21 cellular contexts compared by ENCODE assay signal in the genomic region with DNA sequence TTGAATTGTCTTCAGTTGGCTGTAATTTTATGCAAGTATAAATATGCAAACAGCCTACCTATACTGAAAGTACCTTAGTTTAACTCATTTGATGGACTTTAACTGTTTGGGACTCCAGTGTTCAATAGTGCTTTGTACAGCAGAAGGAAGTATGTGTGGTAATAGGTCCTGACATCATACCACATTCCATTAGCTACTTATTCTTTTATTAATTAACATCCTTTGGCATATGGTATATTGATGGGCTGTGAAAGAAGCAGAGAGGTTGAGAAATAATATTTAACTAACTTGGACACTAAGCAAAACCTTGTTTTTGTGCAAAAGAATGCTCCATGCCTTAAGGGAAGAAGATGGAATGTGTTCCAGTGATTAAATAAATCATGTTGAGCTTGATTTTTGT.
DNase-seq lines count a peak whose midpoint lies in the region; ATAC-seq, FAIRE-seq and TF ChIP-seq lines count a peak whose summit lies in the region.
"Had no signal": no experiment of that assay in that cellular context is flagged by ENCODE, and none has a peak within 500 bp of the region (broad histone marks: within the 10 kb centered on the region; RNA-seq: fewer than 3 reads in every experiment).

No MANE protein-coding gene starts in this region.

- FAIRE-seq in GM19239 (lab: Jason Lieb, UNC) = peak; percentile 21
- FAIRE-seq: A204.1, H54, HTR-8/SVneo, K562 had no signal

- no peak for TF ChIP-seq CTCF in nephron (IDR thresholded peaks at IDR 0.05; ENCODE audit: unreplicated experiment in 3 of 3)
- no peak for TF ChIP-seq CTCF in type B pancreatic cell (conservative IDR thresholded peaks at IDR 0.05)

- peaks cover 12% of the 10 kb centered on the region for H3K4me1 Mint-ChIP-seq in nephron
- H3K4me1 Mint-ChIP-seq in type B pancreatic cell (ENCODE audit: unreplicated experiment) = peaks cover 27% of the 10 kb centered on the region
- H3K4me1 Mint-ChIP-seq: CD4-positive, CD25-positive, alpha-beta regulatory T cell had no signal

- no peaks in the 10 kb centered on the region for H3K9me3 Mint-ChIP-seq in nephron
- no peaks in the 10 kb centered on the region for H3K9me3 Mint-ChIP-seq in type B pancreatic cell
- H3K9me3 Mint-ChIP-seq: GM23338 had no signal

- H3K27me3 Mint-ChIP-seq in nephron (ENCODE audit: low read depth) (peaks cover 3% of the 10 kb centered on the region), type B pancreatic cell (no peaks in the 10 kb centered on the region)
- H3K27me3 Mint-ChIP-seq: CD4-positive, CD25-positive, alpha-beta regulatory T cell had no signal

- H3K36me3 Mint-ChIP-seq in nephron (ENCODE audit: low read depth) (no peaks in the 10 kb centered on the region), type B pancreatic cell (no peaks in the 10 kb centered on the region)
- H3K36me3 Mint-ChIP-seq: CD4-positive, CD25-positive, alpha-beta regulatory T cell had no signal

- ATAC-seq in HG03135 (IDR thresholded peaks at IDR 0.05; ENCODE audit: unreplicated experiment) = no peak
- ATAC-seq in HG03095 (IDR thresholded peaks at IDR 0.05; ENCODE audit: unreplicated experiment) = no peak
- ATAC-seq in GM21723 (IDR thresholded peaks at IDR 0.05; ENCODE audit: unreplicated experiment) = no peak
- ATAC-seq: GM23338, K562 had no signal

- DNase-seq in GM19239 (ENCODE audit: insufficient read length, low spot score) (no peak), foreskin melanocyte (peak; percentile 28), type B pancreatic cell (ENCODE audit: extremely low spot score, unreplicated experiment) (no peak), SIG-M5 treated with dmso at 0.1 percent for 504 hours (lab: John Stamatoyannopoulos, UW; ENCODE audit: unreplicated experiment) (no peak)
- DNase-seq: ACHN; BE2C; CD4-positive, CD25-positive, alpha-beta regulatory T cell; DMS153; DMS79; GDM1; HCEC 1CT; IMR-90 had no signal

- peak overlapping the region in 2 of 3 experiments; percentile 7 to 13 for H3K27ac Mint-ChIP-seq in nephron
- peak overlapping the region; percentile 62 for H3K27ac Mint-ChIP-seq in type B pancreatic cell
- H3K27ac Mint-ChIP-seq: CD4-positive, CD25-positive, alpha-beta regulatory T cell; GM23338 had no signal

- H3K4me3 Mint-ChIP-seq in nephron = no peak overlapping the region
- no peak overlapping the region for H3K4me3 Mint-ChIP-seq in type B pancreatic cell
- H3K4me3 Mint-ChIP-seq: CD4-positive, CD25-positive, alpha-beta regulatory T cell; GM23338 had no signal
